Comparison of ENCODE assay signal across 25 cellular contexts in the genomic region with DNA sequence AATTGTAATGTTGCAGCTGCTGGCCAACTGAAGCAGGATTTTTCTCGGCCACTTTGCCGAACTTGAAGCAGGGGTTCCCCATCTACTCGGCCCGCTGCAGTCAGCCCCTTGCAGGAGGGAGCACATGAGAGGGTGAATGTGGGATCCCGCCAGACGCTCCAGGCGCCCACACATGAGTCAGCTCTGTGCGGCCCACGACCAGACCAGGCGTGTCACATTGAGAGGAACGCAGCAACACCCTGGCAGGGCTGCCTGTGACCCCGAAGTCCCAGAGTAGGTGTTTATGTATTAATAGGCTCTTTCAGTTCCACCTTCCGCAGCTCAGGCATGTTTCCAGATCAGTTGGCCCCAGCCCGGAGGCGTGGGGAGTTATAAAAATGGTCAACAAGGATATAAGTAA.
"Had no signal": no experiment of that assay in that cellular context is flagged by ENCODE, and none has a peak within 500 bp of the region (broad histone marks: within the 10 kb centered on the region; RNA-seq: fewer than 3 reads in every experiment).

No MANE protein-coding gene starts in this region.

- H3K4me3 ChIP-seq: adrenal gland, body of pancreas, coronary artery, dorsolateral prefrontal cortex had no signal

- H3K9me3 ChIP-seq: body of pancreas had no signal

- H3K36me3 ChIP-seq: adrenal gland had no signal

- H3K4me1 ChIP-seq: adrenal gland, body of pancreas had no signal

- DNase-seq: activated CD4-positive, alpha-beta memory T cell treated with anti-CD3 and anti-CD28 coated beads for 36 hours; activated CD4-positive, alpha-beta T cell treated with anti-CD3 and anti-CD28 coated beads for 36 hours; activated CD4-positive, alpha-beta T cell treated with anti-CD3 and anti-CD28 coated beads, Interleukin-2, amount 10 ng/mL, durations not matched to agents 24 days and 14 days; activated CD4-positive, CD25-positive, alpha-beta regulatory T cell; activated CD4-positive, CD25-positive, alpha-beta regulatory T cell treated with anti-CD3 and anti-CD28 coated beads, Interleukin-2, amount 50 U/mL, for 72 hours; activated CD8-positive, alpha-beta memory T cell treated with anti-CD3 and anti-CD28 coated beads, Interleukin-2, amount 10 ng/mL, durations not matched to agents 7 days and 5 days; activated CD8-positive, alpha-beta memory T cell treated with anti-CD3 and anti-CD28 coated beads, Interleukin-2, amount 50 U/mL, for 4 hours; activated CD8-positive, alpha-beta T cell treated with anti-CD3 and anti-CD28 coated beads, Interleukin-2, amount 10 ng/mL, durations not matched to agents 7 days and 5 days; activated effector memory CD4-positive, alpha-beta T cell treated with anti-CD3 and anti-CD28 coated beads, Interleukin-2, amount 50 U/mL, for 16 hours; activated naive CD4-positive, alpha-beta T cell treated with Interleukin-2 at 50 U/mL for 16 hours; activated naive CD8-positive, alpha-beta T cell treated with anti-CD3 and anti-CD28 coated beads for 36 hours; activated naive CD8-positive, alpha-beta T cell treated with anti-CD3 and anti-CD28 coated beads, Interleukin-2, amount 50 U/mL, for 24 hours; activated T-cell treated with anti-CD3 and anti-CD28 coated beads, Interleukin-2, amount 50 U/mL, for 1 hour; activated T-cell treated with anti-CD3 and anti-CD28 coated beads, Interleukin-2, amount 50 U/mL, for 48 hours; adrenal gland; body of pancreas; central memory CD4-positive, alpha-beta T cell; cerebellar nuclear complex; dorsolateral prefrontal cortex; effector memory CD4-positive, alpha-beta T cell; endodermal cell; foreskin fibroblast; T-helper 2 cell had no signal

- H3K27me3 ChIP-seq: adrenal gland, body of pancreas, dorsolateral prefrontal cortex had no signal

- H3K27ac ChIP-seq: adrenal gland, body of pancreas, coronary artery, dorsolateral prefrontal cortex had no signal

- FAIRE-seq: frontal cortex had no signal
